ENCODE assay signal across 35 cellular contexts in the genomic region with DNA sequence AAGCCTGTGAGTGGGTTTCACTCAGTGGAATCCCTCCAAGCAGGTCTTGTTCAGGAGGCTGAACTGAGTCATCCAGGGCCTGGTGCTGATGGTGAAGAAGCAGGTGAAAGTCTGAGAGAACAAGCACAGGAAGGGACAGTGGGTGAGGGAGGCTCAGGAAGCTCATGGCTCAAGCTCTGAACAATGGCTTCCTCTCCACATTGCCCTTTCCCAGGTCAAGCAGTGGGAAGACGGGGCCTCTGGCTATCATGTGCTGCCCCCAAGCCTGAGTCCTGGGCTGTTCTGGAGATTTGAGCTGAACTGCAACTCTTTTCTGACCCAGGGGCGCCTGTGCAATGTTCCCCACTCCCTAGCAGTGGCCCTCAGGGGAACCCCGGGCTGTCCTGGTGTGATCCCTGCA. TPM values are rescaled to one million over a fixed set of nuclear protein-coding genes. Genes with fewer than 3 reads are reported as not detected.
"Had no signal": no experiment of that assay in that cellular context is flagged by ENCODE, and none has a peak within 500 bp of the region (broad histone marks: within the 10 kb centered on the region; RNA-seq: fewer than 3 reads in every experiment).

No MANE protein-coding gene starts in this region.

- H3K4me1 Mint-ChIP-seq: activated CD4-positive, alpha-beta memory T cell treated with anti-CD3 and anti-CD28 coated beads, Interleukin-2, amount 10 ng/mL, durations not matched to agents 7 days and 5 days; activated CD4-positive, alpha-beta T cell treated with anti-CD3 and anti-CD28 coated beads, Interleukin-2, amount 10 ng/mL, durations not matched to agents 7 days and 5 days; activated naive CD4-positive, alpha-beta T cell treated with anti-CD3 and anti-CD28 coated beads, Interleukin-2, amount 50 U/mL, for 24 hours; activated naive CD8-positive, alpha-beta T cell treated with anti-CD3 and anti-CD28 coated beads for 36 hours; activated naive CD8-positive, alpha-beta T cell treated with anti-CD3 and anti-CD28 coated beads, Interleukin-2, amount 50 U/mL, for 24 hours; WTC11 had no signal

- H3K4me1 ChIP-seq: adrenal gland, body of pancreas, colonic mucosa, esophagus muscularis mucosa, foreskin keratinocyte, gastrocnemius medialis, heart left ventricle had no signal

- H3K9me3 Mint-ChIP-seq: activated T-helper 2 cell treated with anti-CD3 and anti-CD28 coated beads, Interferon-gamma antibody, Interleukin-2, Interleukin-4, amounts not matched to agents 10 μg/mL and 5 μg/mL and 100 μg/mL, durations not matched to agents 14 hours and 24 hours and 36 hours had no signal

- H3K4me3 Mint-ChIP-seq: activated CD4-positive, alpha-beta memory T cell treated with anti-CD3 and anti-CD28 coated beads, Interleukin-2, amount 10 ng/mL, durations not matched to agents 7 days and 5 days; activated CD4-positive, alpha-beta T cell treated with anti-CD3 and anti-CD28 coated beads, Interleukin-2, amount 10 ng/mL, durations not matched to agents 7 days and 5 days; activated naive CD4-positive, alpha-beta T cell treated with anti-CD3 and anti-CD28 coated beads for 36 hours; activated naive CD4-positive, alpha-beta T cell treated with anti-CD3 and anti-CD28 coated beads, Interleukin-2, amount 50 U/mL, for 24 hours; activated naive CD8-positive, alpha-beta T cell treated with anti-CD3 and anti-CD28 coated beads for 36 hours; activated naive CD8-positive, alpha-beta T cell treated with anti-CD3 and anti-CD28 coated beads, Interleukin-2, amount 50 U/mL, for 24 hours; activated T-helper 1 cell treated with anti-CD3 and anti-CD28 coated beads, Interleukin-12 subunit alpha, Interleukin-12 subunit beta, Interleukin-2, Interleukin-4 antibody, amounts not matched to agents 30 ng/mL and 10 ng/mL and 1 ng/mL, durations not matched to agents 14 hours and 24 hours and 36 hours; dendritic cell treated with granulocyte-macrophage colony-stimulating factor and Interleukin-4, amounts not matched to agents 40 ng/mL and 50 ng/mL, for 4 days; WTC11 had no signal

- H3K27ac Mint-ChIP-seq: activated CD4-positive, alpha-beta memory T cell treated with anti-CD3 and anti-CD28 coated beads, Interleukin-2, amount 10 ng/mL, durations not matched to agents 7 days and 5 days; activated CD4-positive, alpha-beta T cell treated with anti-CD3 and anti-CD28 coated beads, Interleukin-2, amount 10 ng/mL, durations not matched to agents 7 days and 5 days; activated naive CD4-positive, alpha-beta T cell treated with anti-CD3 and anti-CD28 coated beads for 36 hours; activated naive CD4-positive, alpha-beta T cell treated with anti-CD3 and anti-CD28 coated beads, Interleukin-2, amount 50 U/mL, for 24 hours; activated naive CD8-positive, alpha-beta T cell treated with anti-CD3 and anti-CD28 coated beads for 36 hours; activated naive CD8-positive, alpha-beta T cell treated with anti-CD3 and anti-CD28 coated beads, Interleukin-2, amount 50 U/mL, for 24 hours; activated T-helper 1 cell treated with anti-CD3 and anti-CD28 coated beads, Interleukin-12 subunit alpha, Interleukin-12 subunit beta, Interleukin-2, Interleukin-4 antibody, amounts not matched to agents 30 ng/mL and 10 ng/mL and 1 ng/mL, durations not matched to agents 14 hours and 24 hours and 36 hours; activated T-helper 2 cell treated with anti-CD3 and anti-CD28 coated beads, Interferon-gamma antibody, Interleukin-2, Interleukin-4, amounts not matched to agents 10 μg/mL and 5 μg/mL and 100 μg/mL, durations not matched to agents 14 hours and 24 hours and 36 hours; dendritic cell treated with granulocyte-macrophage colony-stimulating factor and Interleukin-4, amounts not matched to agents 40 ng/mL and 50 ng/mL, for 4 days; WTC11 had no signal

- ATAC-seq: activated naive CD8-positive, alpha-beta T cell treated with anti-CD3 and anti-CD28 coated beads, Interleukin-2, amount 50 U/mL, for 24 hours; body of pancreas; foreskin keratinocyte; gastrocnemius medialis; heart left ventricle; WTC11 had no signal

- H3K27me3 Mint-ChIP-seq: activated CD4-positive, alpha-beta memory T cell treated with anti-CD3 and anti-CD28 coated beads, Interleukin-2, amount 10 ng/mL, durations not matched to agents 7 days and 5 days; activated CD4-positive, alpha-beta T cell treated with anti-CD3 and anti-CD28 coated beads, Interleukin-2, amount 10 ng/mL, durations not matched to agents 7 days and 5 days had no signal

- H3K27ac ChIP-seq: adrenal gland, body of pancreas, colonic mucosa, dorsolateral prefrontal cortex, esophagus muscularis mucosa, foreskin keratinocyte, gastrocnemius medialis, heart left ventricle, VCaP had no signal

- H3K9me3 ChIP-seq: colonic mucosa, gastrocnemius medialis had no signal

- DNase-seq: activated CD4-positive, alpha-beta memory T cell treated with anti-CD3 and anti-CD28 coated beads, Interleukin-2, amount 10 ng/mL, durations not matched to agents 7 days and 5 days; activated CD4-positive, alpha-beta T cell treated with anti-CD3 and anti-CD28 coated beads for 1 hour; activated CD4-positive, alpha-beta T cell treated with anti-CD3 and anti-CD28 coated beads for 4 hours; activated CD4-positive, alpha-beta T cell treated with anti-CD3 and anti-CD28 coated beads, Interleukin-2, amount 10 ng/mL, durations not matched to agents 7 days and 5 days; activated CD4-positive, alpha-beta T cell treated with anti-CD3 and anti-CD28 coated beads, Interleukin-2, amount 50 U/mL, for 4 hours; activated CD8-positive, alpha-beta memory T cell treated with anti-CD3 and anti-CD28 coated beads, Interleukin-2, amount 50 U/mL, for 4 hours; activated effector memory CD4-positive, alpha-beta T cell treated with anti-CD3 and anti-CD28 coated beads, Interleukin-2, amount 50 U/mL, for 16 hours; activated naive CD4-positive, alpha-beta T cell treated with anti-CD3 and anti-CD28 coated beads for 36 hours; activated naive CD8-positive, alpha-beta T cell treated with anti-CD3 and anti-CD28 coated beads for 36 hours; activated naive CD8-positive, alpha-beta T cell treated with anti-CD3 and anti-CD28 coated beads, Interleukin-2, amount 50 U/mL, for 24 hours; activated T-cell treated with anti-CD3 and anti-CD28 coated beads, Interleukin-2, amount 50 U/mL, for 1 hour; activated T-cell treated with anti-CD3 and anti-CD28 coated beads, Interleukin-2, amount 50 U/mL, for 48 hours; amygdala; body of pancreas; central memory CD4-positive, alpha-beta T cell; cerebellar nuclear complex; colonic mucosa; dorsolateral prefrontal cortex; effector memory CD4-positive, alpha-beta T cell; erythroblast; foreskin keratinocyte; gastrocnemius medialis; glutamatergic neuron; heart left ventricle; T-helper 2 cell had no signal

- H3K27me3 ChIP-seq: adrenal gland, body of pancreas, colonic mucosa, esophagus muscularis mucosa, foreskin keratinocyte, gastrocnemius medialis, heart left ventricle had no signal

- H3K36me3 Mint-ChIP-seq: activated naive CD8-positive, alpha-beta T cell treated with anti-CD3 and anti-CD28 coated beads for 36 hours had no signal

RNA-seq across cellular contexts. Expression of gene CST9L, which starts 3.4 kb away (rescaled TPM):
- total RNA-seq: activated CD4-positive, alpha-beta memory T cell treated with anti-CD3 and anti-CD28 coated beads, Interleukin-2, amount 10 ng/mL, durations not matched to agents 7 days and 5 days; activated CD4-positive, alpha-beta T cell treated with anti-CD3 and anti-CD28 coated beads, Interleukin-2, amount 10 ng/mL, durations not matched to agents 7 days and 5 days; activated naive CD4-positive, alpha-beta T cell treated with anti-CD3 and anti-CD28 coated beads for 36 hours; activated naive CD8-positive, alpha-beta T cell treated with anti-CD3 and anti-CD28 coated beads for 36 hours; activated T-helper 1 cell treated with anti-CD3 and anti-CD28 coated beads, Interleukin-12 subunit alpha, Interleukin-12 subunit beta, Interleukin-2, Interleukin-4 antibody, amounts not matched to agents 30 ng/mL and 10 ng/mL and 1 ng/mL, durations not matched to agents 14 hours and 24 hours and 36 hours; activated T-helper 2 cell treated with anti-CD3 and anti-CD28 coated beads, Interferon-gamma antibody, Interleukin-2, Interleukin-4, amounts not matched to agents 10 μg/mL and 5 μg/mL and 100 μg/mL, durations not matched to agents 14 hours and 24 hours and 36 hours; adrenal gland; aorta; body of pancreas; colonic mucosa; dorsolateral prefrontal cortex; esophagus muscularis mucosa; foreskin keratinocyte; gastrocnemius medialis; heart left ventricle; T-helper 1 cell treated with Interleukin-12 subunit alpha and Interleukin-12 subunit beta and Interleukin-4 antibody, amounts not matched to agents 30 ng/mL and 1 ng/mL, for 36 hours; WTC11 had no signal

RNA-seq across cellular contexts. Expression of gene CST9, which starts 40.8 kb away (rescaled TPM):
- total RNA-seq: activated CD4-positive, alpha-beta memory T cell treated with anti-CD3 and anti-CD28 coated beads, Interleukin-2, amount 10 ng/mL, durations not matched to agents 7 days and 5 days; activated CD4-positive, alpha-beta T cell treated with anti-CD3 and anti-CD28 coated beads, Interleukin-2, amount 10 ng/mL, durations not matched to agents 7 days and 5 days; activated naive CD4-positive, alpha-beta T cell treated with anti-CD3 and anti-CD28 coated beads for 36 hours; activated naive CD8-positive, alpha-beta T cell treated with anti-CD3 and anti-CD28 coated beads for 36 hours; activated T-helper 1 cell treated with anti-CD3 and anti-CD28 coated beads, Interleukin-12 subunit alpha, Interleukin-12 subunit beta, Interleukin-2, Interleukin-4 antibody, amounts not matched to agents 30 ng/mL and 10 ng/mL and 1 ng/mL, durations not matched to agents 14 hours and 24 hours and 36 hours; activated T-helper 2 cell treated with anti-CD3 and anti-CD28 coated beads, Interferon-gamma antibody, Interleukin-2, Interleukin-4, amounts not matched to agents 10 μg/mL and 5 μg/mL and 100 μg/mL, durations not matched to agents 14 hours and 24 hours and 36 hours; adrenal gland; aorta; colonic mucosa; esophagus muscularis mucosa; foreskin keratinocyte; gastrocnemius medialis; heart left ventricle; T-helper 1 cell treated with Interleukin-12 subunit alpha and Interleukin-12 subunit beta and Interleukin-4 antibody, amounts not matched to agents 30 ng/mL and 1 ng/mL, for 36 hours; WTC11 had no signal
